Comparison of ENCODE assay signal across 25 cellular contexts in genomic region chr13:42852102-42852501, GRCh38.
DNase-seq lines count a peak whose midpoint lies in the region; FAIRE-seq and TF ChIP-seq lines count a peak whose summit lies in the region.
"Had no signal": no experiment of that assay in that cellular context is flagged by ENCODE, and none has a peak within 500 bp of the region (broad histone marks: within the 10 kb centered on the region; RNA-seq: fewer than 3 reads in every experiment).

No MANE protein-coding gene starts in this region.

- H3K27me3 ChIP-seq in H1 (replicated peaks in 1 of 4; ENCODE audit: control insufficient read depth in 3 of 4, extremely low read depth in 1 of 4, insufficient read depth in 3 of 4, low read length in 3 of 4) (no peaks in the 10 kb centered on the region), osteoblast (ENCODE audit: insufficient read depth, low read length) (no peaks in the 10 kb centered on the region)
- H3K27me3 ChIP-seq: BE2C, BLaER1 had no signal

- H3K36me3 ChIP-seq in H1 (ENCODE audit: control insufficient read depth in 2 of 4, insufficient read depth in 4 of 4, low read length in 3 of 4) (peaks cover 3 to 56% (median 24%) of the 10 kb centered on the region in 4 experiments; a peak in 5 of 8 replicates), osteoblast (ENCODE audit: insufficient read depth, low read length) (no peaks in the 10 kb centered on the region)
- H3K36me3 ChIP-seq: BE2C, BLaER1 had no signal

- 87% methylated on average over 3 of the region's 3 CpGs; no CpG with 5 or more reads in 1 of the 2 experiments for whole genome bisulfite sequencing in H1 (ENCODE audit: extremely low coverage in 1 of 2, insufficient coverage in 1 of 2, insufficient read length in 1 of 2, insufficient replicate concordance in 2 of 2, low coverage in 1 of 2, low lambda C conversion rate in 2 of 2, missing lambda C conversion rate in 1 of 2), 2 experiments

- H3K56ac ChIP-seq in H1 (replicated peaks; ENCODE audit: insufficient read length, low read depth, low read length), result no peak overlapping the region

- H3K79me2 ChIP-seq in H1 (ENCODE audit: control insufficient read depth in 1 of 2, insufficient read depth in 2 of 2, low read length in 2 of 2) (no peaks in the 10 kb centered on the region; a peak in 1 of 4 replicates), osteoblast (ENCODE audit: insufficient read depth, low read length) (no peaks in the 10 kb centered on the region)

- no peak overlapping the region for H2BK5ac ChIP-seq in H1 (ENCODE audit: low read depth, low read length)

- no peaks in the 10 kb centered on the region for H3K23me2 ChIP-seq in H1 (ENCODE audit: low read depth, low read length)

- H4K8ac ChIP-seq in H1 (ENCODE audit: extremely low read depth, insufficient read depth, low read length), result no peak overlapping the region

- H3K79me1 ChIP-seq in H1 (ENCODE audit: low read depth, low read length), result no peaks in the 10 kb centered on the region

- H2AFZ ChIP-seq in H1 (ENCODE audit: low read length) (no peak overlapping the region), osteoblast (ENCODE audit: low read length) (no peak overlapping the region)

- H3K9ac ChIP-seq in H1 (replicated peaks in 1 of 4; ENCODE audit: extremely low read depth in 1 of 4, low read depth in 3 of 4, low read length in 3 of 4), result no peak overlapping the region
- H3K9ac ChIP-seq: BLaER1 had no signal

- H3K4me1 ChIP-seq in H1 (replicated peaks in 1 of 4; ENCODE audit: control insufficient read depth in 3 of 4, insufficient read depth in 4 of 4, low read length in 3 of 4) (peaks cover 0 to 3% (median 0%) of the 10 kb centered on the region in 4 experiments; a peak in 2 of 7 replicates), osteoblast (ENCODE audit: insufficient read depth, low read length) (peaks cover 14% of the 10 kb centered on the region)
- H3K4me1 ChIP-seq: BE2C, BLaER1 had no signal

- H2AK5ac ChIP-seq in H1 (ENCODE audit: low read depth, low read length), result no peak overlapping the region

- no peak overlapping the region for H3K23ac ChIP-seq in H1 (ENCODE audit: insufficient read length)

- TF ChIP-seq RAD21 in H1 (IDR thresholded peaks at IDR 0.05 in 1 of 2, conservative IDR thresholded peaks at IDR 0.05 in 1 of 2; ENCODE audit: low read depth in 2 of 2, low read length in 2 of 2), result no peak

- peaks cover 5 to 7% of the 10 kb centered on the region in 2 experiments for H4K20me1 ChIP-seq in H1 (replicated peaks in 1 of 2; ENCODE audit: control insufficient read depth in 1 of 2, insufficient read depth in 2 of 2, low read length in 2 of 2)
- no peaks in the 10 kb centered on the region for H4K20me1 ChIP-seq in osteoblast (ENCODE audit: insufficient read depth, low read length)
- H4K20me1 ChIP-seq: BLaER1 had no signal

- H4K91ac ChIP-seq in H1 (replicated peaks; ENCODE audit: insufficient read length, low read length), result no peak overlapping the region

- H2BK15ac ChIP-seq in H1 (ENCODE audit: low read length), result no peak overlapping the region

- no peak overlapping the region for H3K27ac ChIP-seq in H1 (ENCODE audit: low read depth, low read length)
- no peak overlapping the region for H3K27ac ChIP-seq in osteoblast (ENCODE audit: low read depth, low read length)
- H3K27ac ChIP-seq: 22Rv1, BLaER1 had no signal

- H3K4me2 ChIP-seq in H1 (ENCODE audit: insufficient read depth in 1 of 2, low read depth in 2 of 2, low read length in 2 of 2) (no peak overlapping the region), osteoblast (ENCODE audit: insufficient read depth, low read length) (no peak overlapping the region)
- H3K4me2 ChIP-seq: BLaER1 had no signal

- POLR2A ChIA-PET in H1 (lab: Charles Lee; ENCODE audit: partially characterized antibody), result interaction anchor here (0.7 to 8.3 kb wide), 10 partner anchors 9 to 257 kb away, joined by 3 to 65 read pairs (median 4); no protein-coding TSS in a partner anchor

- peak in 1 of 2 experiments; percentile 58; a peak in 2 of 3 replicates for TF ChIP-seq POLR2A in H1 (IDR thresholded peaks at IDR 0.05; ENCODE audit: control extremely low read depth in 1 of 2, low read depth in 2 of 2, low read length in 2 of 2)

- TF ChIP-seq EP300 in H1 (IDR thresholded peaks at IDR 0.05; ENCODE audit: borderline replicate concordance in 1 of 2, low read depth in 2 of 2, low read length in 2 of 2), result no peak

- no peak overlapping the region for H2BK20ac ChIP-seq in H1 (ENCODE audit: low read length)

- H3K14ac ChIP-seq in H1 (ENCODE audit: insufficient read length), result no peak overlapping the region

- no peak overlapping the region for H3K4ac ChIP-seq in H1 (replicated peaks; ENCODE audit: insufficient read length, low read depth, low read length)

- TF ChIP-seq CTCF in H1 (IDR thresholded peaks at IDR 0.05; ENCODE audit: control extremely low read depth in 1 of 3, insufficient read depth in 1 of 3, low read depth in 1 of 3, low read length in 3 of 3), result no peak
- no peak for TF ChIP-seq CTCF in osteoblast (IDR thresholded peaks at IDR 0.05; ENCODE audit: extremely low read depth, low read depth, low read length)

- H3K4me3 ChIP-seq in H1 (ENCODE audit: extremely low read depth in 1 of 4, insufficient read depth in 2 of 4, low read depth in 3 of 4, low read length in 4 of 4) (no peak overlapping the region), osteoblast (ENCODE audit: insufficient read depth, low read length) (no peak overlapping the region)
- H3K4me3 ChIP-seq: BLaER1, GM12878 had no signal

- DNase-seq in NCI-H2227 (lab: John Stamatoyannopoulos, UW; ENCODE audit: unreplicated experiment), result peak; percentile 19
- no peak for DNase-seq in H1 (ENCODE audit: low read depth in 1 of 2, low spot score in 2 of 2)
- DNase-seq in osteoblast (ENCODE audit: insufficient read length, low spot score, missing footprints), result peak; percentile 43
- DNase-seq in mesenteric fat pad (ENCODE audit: low spot score), result no peak
- DNase-seq in 8988T, result no peak
- DNase-seq: ACHN; BE2C; C1 segment of cervical spinal cord; CD4-positive, alpha-beta memory T cell; CD4-positive, CD25-positive, alpha-beta regulatory T cell; CD8-positive, alpha-beta memory T cell; COR-L47; DMS 273 treated with DMSO at 0.1 percent for 48 hours; DMS153; DMS53; DMS79; DND-41; EL; GDM1 had no signal

- CTCF ChIA-PET in H1 (lab: Charles Lee; ENCODE audit: partially characterized antibody), result interaction anchor here (0.6 to 1.4 kb wide), 3 partner anchors 86 to 1315 kb away, joined by 3 to 4 read pairs (median 3); no protein-coding TSS in a partner anchor

- no peak overlapping the region for H2BK120ac ChIP-seq in H1 (replicated peaks; ENCODE audit: low read depth, low read length)

- no peak overlapping the region for H2BK12ac ChIP-seq in H1 (ENCODE audit: low read depth, low read length)

- no peak for FAIRE-seq in H1 (lab: Jason Lieb, UNC)
- FAIRE-seq: A204.1, GM12878, GM12892, GM19239 had no signal

- H4K5ac ChIP-seq in H1 (ENCODE audit: insufficient read length, low read depth, low read length), result no peak overlapping the region

- H3K9me3 ChIP-seq in H1 (ENCODE audit: insufficient read depth in 2 of 2, low read depth in 1 of 2, low read length in 1 of 2), result no peaks in the 10 kb centered on the region
- no peaks in the 10 kb centered on the region for H3K9me3 ChIP-seq in osteoblast (ENCODE audit: low read depth, low read length)
- H3K9me3 ChIP-seq: BE2C, BLaER1 had no signal

- no peak overlapping the region for H3K18ac ChIP-seq in H1 (ENCODE audit: extremely low read depth, low read length)

TF ChIP-seq in H1, 55 proteins besides CTCF, POLR2A, EP300 and RAD21:
- TF ChIP-seq MAFK (IDR thresholded peaks at IDR 0.05; ENCODE audit: low read depth, low read length) (no peak), POLR2AphosphoS5 (IDR thresholded peaks at IDR 0.05; ENCODE audit: low read depth, low read length) (peak; percentile 62; the same call in 1 of the 2 replicates), SAP30 (IDR thresholded peaks at IDR 0.05; ENCODE audit: insufficient read depth, insufficient replicate concordance, low read length) (no peak), ATF3 (IDR thresholded peaks at IDR 0.05; ENCODE audit: insufficient read depth, low read depth, low read length) (no peak), POU5F1 (IDR thresholded peaks at IDR 0.05; ENCODE audit: low read depth, low read length) (no peak), CEBPB (IDR thresholded peaks at IDR 0.05; ENCODE audit: low read depth, low read length) (no peak)

Comparison
In these comparisons a context has a peak if more than half of its experiments do, and no peak if none do; other contexts are left out.
1. DNase-seq: peak in NCI-H2227 (single experiment) and osteoblast (single experiment); none in H1 (0 of 2), mesenteric fat pad (single experiment) and 8988T (single experiment).